In the genomic region with DNA sequence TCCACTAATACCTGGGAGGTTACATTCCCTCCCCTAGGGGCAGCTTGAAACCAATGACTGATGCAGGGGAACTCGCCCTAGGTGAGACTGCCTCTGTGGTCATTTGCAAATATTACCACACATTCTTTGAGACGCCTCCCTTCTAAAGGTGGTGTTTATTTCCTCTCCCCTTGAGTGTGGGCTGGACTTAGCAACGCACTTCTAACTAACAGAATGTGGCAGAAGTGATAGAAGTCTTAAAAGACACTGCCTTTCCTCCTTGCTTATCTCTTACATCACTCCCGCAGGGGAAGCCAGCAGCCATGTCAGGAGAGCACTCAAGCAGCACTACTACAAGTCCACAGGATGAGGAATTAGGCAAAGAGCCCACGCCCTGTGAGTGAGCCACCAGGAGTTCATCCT, we compare ENCODE assay signal across 14 cellular contexts. TPM values are rescaled to one million over a fixed set of nuclear protein-coding genes. Genes with fewer than 3 reads are reported as not detected.
DNase-seq lines count a peak whose midpoint lies in the region; ATAC-seq and TF ChIP-seq lines count a peak whose summit lies in the region.
"Had no signal": no experiment of that assay in that cellular context is flagged by ENCODE, and none has a peak within 500 bp of the region (broad histone marks: within the 10 kb centered on the region; RNA-seq: fewer than 3 reads in every experiment).

No MANE protein-coding gene starts in this region.

- H3K4me1 ChIP-seq in SK-N-SH (ENCODE audit: control insufficient read depth in 1 of 2, insufficient read depth in 2 of 2, low read depth in 1 of 2, low read length in 1 of 2): no peaks in the 10 kb centered on the region
- H3K4me1 ChIP-seq: body of pancreas had no signal

- TF ChIP-seq RAD21 in SK-N-SH (IDR thresholded peaks at IDR 0.05; ENCODE audit: low read length): no peak

- peak overlapping the region in 2 of 4 donors; percentile 64 to 84 for H3K4me3 Mint-ChIP-seq in IgD-negative memory B cell
- H3K4me3 Mint-ChIP-seq in activated naive CD8-positive, alpha-beta T cell: no peak overlapping the region
- H3K4me3 Mint-ChIP-seq in natural killer cell: peak overlapping the region; percentile 23
- H3K4me3 Mint-ChIP-seq: activated T-cell treated with anti-CD3 and anti-CD28 coated beads, Interleukin-2, amount 50 U/mL, for 4 hours had no signal

- H3F3A ChIP-seq in SK-N-SH (replicated peaks; ENCODE audit: insufficient read depth): no peaks in the 10 kb centered on the region

- H3K9me3 Mint-ChIP-seq in IgD-negative memory B cell (no peaks in the 10 kb centered on the region), natural killer cell (no peaks in the 10 kb centered on the region)
- H3K9me3 Mint-ChIP-seq in activated naive CD8-positive, alpha-beta T cell (ENCODE audit: low read depth): no peaks in the 10 kb centered on the region
- H3K9me3 Mint-ChIP-seq: activated T-cell treated with anti-CD3 and anti-CD28 coated beads, Interleukin-2, amount 50 U/mL, for 4 hours had no signal

- H4K20me1 ChIP-seq in SK-N-SH (ENCODE audit: insufficient read depth): no peaks in the 10 kb centered on the region

- H2AFZ ChIP-seq in SK-N-SH (ENCODE audit: low read depth): no peak overlapping the region

- no peak for TF ChIP-seq EP300 in SK-N-SH (IDR thresholded peaks at IDR 0.05; ENCODE audit: borderline replicate concordance in 1 of 2, low read depth in 1 of 2, low read length in 1 of 2)

- POLR2A ChIA-PET in SK-N-SH (lab: Yijun Ruan, JAX): no interaction called here

- H3K9ac ChIP-seq in SK-N-SH: no peak overlapping the region

- 49% methylated on average over 5 of the region's 5 CpGs for WGBS in SK-N-SH (ENCODE audit: low lambda C conversion rate)

- H3K4me3 ChIP-seq in SK-N-SH (ENCODE audit: low read depth in 2 of 2, low read length in 1 of 2): no peak overlapping the region
- H3K4me3 ChIP-seq: body of pancreas had no signal

- CTCF ChIA-PET in SK-N-SH (lab: Yijun Ruan, JAX): interaction anchor here (1.0 to 2.2 kb wide), 6 partner anchors 10 to 173 kb away, joined by 3 to 9 read pairs (median 4); no protein-coding TSS in a partner anchor

- no peaks in the 10 kb centered on the region for H3K27me3 ChIP-seq in SK-N-SH (ENCODE audit: insufficient read depth)
- H3K27me3 ChIP-seq: body of pancreas had no signal

- H3K27ac ChIP-seq in SK-N-SH (ENCODE audit: low read depth in 2 of 2, low read length in 1 of 2): no peak overlapping the region
- H3K27ac ChIP-seq: body of pancreas had no signal

- TF ChIP-seq CTCF in SK-N-SH (IDR thresholded peaks at IDR 0.05) (no peak), natural killer cell (IDR thresholded peaks at IDR 0.05) (no peak)

- DNase-seq in SK-N-SH: no peak
- DNase-seq in natural killer cell: no peak
- DNase-seq in GDM1 (lab: John Stamatoyannopoulos, UW): no peak
- DNase-seq: activated T-cell treated with anti-CD3 and anti-CD28 coated beads, Interleukin-2, amount 50 U/mL, for 4 hours; body of pancreas; mammary epithelial cell; NCI-H1694 treated with DMSO at 0.1 percent for 48 hours; NCI-H524 treated with DMSO at 0.1 percent for 48 hours had no signal

- H3K27me3 Mint-ChIP-seq in IgD-negative memory B cell (no peaks in the 10 kb centered on the region), natural killer cell (ENCODE audit: low read depth in 2 of 2) (no peaks in the 10 kb centered on the region)
- H3K27me3 Mint-ChIP-seq in activated naive CD8-positive, alpha-beta T cell: no peaks in the 10 kb centered on the region

- no peaks in the 10 kb centered on the region for H3K9me3 ChIP-seq in SK-N-SH
- H3K9me3 ChIP-seq: body of pancreas had no signal

- no peaks in the 10 kb centered on the region for H3K36me3 ChIP-seq in SK-N-SH (replicated peaks in 1 of 2; ENCODE audit: control insufficient read depth in 1 of 2, insufficient read depth in 2 of 2, low read length in 1 of 2)

- H3K4me2 ChIP-seq in SK-N-SH: no peak overlapping the region

- ATAC-seq in SK-N-SH treated with all-trans-retinoic acid at 6 μM for 48 hours: no peak
- peak; percentile 50 to 75 (median 58) for ATAC-seq in natural killer cell
- ATAC-seq in GM18870 (IDR thresholded peaks at IDR 0.05; ENCODE audit: unreplicated experiment): no peak
- ATAC-seq in GM18517 (IDR thresholded peaks at IDR 0.05; ENCODE audit: unreplicated experiment): no peak
- ATAC-seq: activated T-cell treated with anti-CD3 and anti-CD28 coated beads, Interleukin-2, amount 50 U/mL, for 4 hours; body of pancreas had no signal

- H3K27ac Mint-ChIP-seq in IgD-negative memory B cell (peak overlapping the region; percentile 86 to 92 (median 87)), natural killer cell (peak overlapping the region; percentile 99 to 100)
- H3K27ac Mint-ChIP-seq in activated naive CD8-positive, alpha-beta T cell: peak overlapping the region; percentile 82

- peaks cover 18% of the 10 kb centered on the region for H3K36me3 Mint-ChIP-seq in IgD-negative memory B cell
- H3K36me3 Mint-ChIP-seq in activated naive CD8-positive, alpha-beta T cell: peaks cover 11% of the 10 kb centered on the region
- peaks cover 19% of the 10 kb centered on the region for H3K36me3 Mint-ChIP-seq in natural killer cell

- H3K4me1 Mint-ChIP-seq in IgD-negative memory B cell (peaks cover 30 to 48% (median 47%) of the 10 kb centered on the region in 3 donors), natural killer cell (peaks cover 56 to 70% of the 10 kb centered on the region in 2 donors)
- peaks cover 55% of the 10 kb centered on the region for H3K4me1 Mint-ChIP-seq in activated naive CD8-positive, alpha-beta T cell (ENCODE audit: low read depth)

- no peaks in the 10 kb centered on the region for H3K9me2 ChIP-seq in SK-N-SH

- intact Hi-C loops in natural killer cell (cut with micrococcal nuclease): no loop called here

- no peaks in the 10 kb centered on the region for H3K79me2 ChIP-seq in SK-N-SH (ENCODE audit: insufficient read depth)

TF ChIP-seq in SK-N-SH treated with all-trans-retinoic acid at 6 μM for 48 hours, 23 proteins besides CTCF, POLR2A, EP300 and RAD21:
- TF ChIP-seq ZNF565 (CRISPR knock-in tag; conservative IDR thresholded peaks at IDR 0.05; ENCODE audit: low read depth) (peak; percentile 79; the same call in 1 of the 2 replicates), GLIS3 (CRISPR knock-in tag; IDR thresholded peaks at IDR 0.05) (no peak)
TF ChIP-seq in SK-N-SH treated with all-trans-retinoic acid at 6 μM for 48 hours: peak in this region for 1.

TF ChIP-seq in SK-N-SH, 30 proteins besides CTCF, POLR2A, EP300 and RAD21:
- no peak for TF ChIP-seq NFIC (IDR thresholded peaks at IDR 0.05; ENCODE audit: borderline replicate concordance)
- TF ChIP-seq GABPA (IDR thresholded peaks at IDR 0.05; ENCODE audit: low read depth): no peak
- TF ChIP-seq CHD2 (IDR thresholded peaks at IDR 0.05; ENCODE audit: low read length, partially characterized antibody): no peak
- TF ChIP-seq YY1 (IDR thresholded peaks at IDR 0.05; ENCODE audit: low read depth): no peak
- TF ChIP-seq NRF1 (IDR thresholded peaks at IDR 0.05; ENCODE audit: low read depth, low read length): no peak
- no peak for TF ChIP-seq EZH2phosphoT487 (IDR thresholded peaks at IDR 0.05; ENCODE audit: borderline replicate concordance, low read depth)
- no peak for TF ChIP-seq POLR2AphosphoS5 (IDR thresholded peaks at IDR 0.05; ENCODE audit: low read depth, low read length)
- TF ChIP-seq SMC3 (IDR thresholded peaks at IDR 0.05; ENCODE audit: low read depth, low read length): no peak

RNA-seq across cellular contexts. Expression of a gene that starts 14.7 kb away (rescaled TPM):
- polyA plus RNA-seq in SK-N-SH (2012; rRNA removed) (0.15 and 0.23 TPM in 2 replicates), IgD-negative memory B cell (not detected)
- 0.05 and 0.09 TPM in 2 replicates for polyA plus RNA-seq in SK-N-SH (2012; cell fraction: cytosol; rRNA removed)
- polyA plus RNA-seq in SK-N-SH (2012; cell fraction: nucleus; rRNA removed): 1.3 and 1.4 TPM in 2 replicates
- 1 to 10 TPM in 2 of 3 donors, under 1 TPM in 1; 0.93 to 1.7 (median 1.2) TPM for total RNA-seq in natural killer cell
- total RNA-seq: A172, mammary epithelial cell had no signal

RNA-seq across cellular contexts. Expression of a gene that starts 19.5 kb away (rescaled TPM):
- 1.0 and 1.1 TPM in 2 replicates for polyA plus RNA-seq in SK-N-SH (2012; rRNA removed)
- polyA plus RNA-seq in SK-N-SH (2012; cell fraction: cytosol; rRNA removed): 0.85 and 0.89 TPM in 2 replicates
- 0.30 and 0.38 TPM in 2 replicates for polyA plus RNA-seq in SK-N-SH (2012; cell fraction: nucleus; rRNA removed)
- polyA plus RNA-seq in IgD-negative memory B cell: 1,002 TPM
- 100 to 1,000 TPM; 520 to 674 (median 533) TPM for total RNA-seq in natural killer cell
- total RNA-seq: A172 had no signal

Comparison
In these comparisons a context has a peak if more than half of its experiments do, and no peak if none do; other contexts are left out.
1. ATAC-seq: peak in natural killer cell (3 of 3); none in SK-N-SH treated with all-trans-retinoic acid at 6 μM for 48 hours (single experiment), GM18870 (single experiment) and GM18517 (single experiment).
2. RNA of a gene that starts 19.5 kb away (polyA plus RNA-seq): 1,002 TPM in IgD-negative memory B cell (single experiment); 0.30 to 1.1 TPM in SK-N-SH; every median in the first group is over 100 times any median in the second.
3. Peak in every context shown above with its lines, with median percentiles within 50 percentile points of each other: H3K27ac Mint-ChIP-seq.